ENCODE assay signal across 11 cellular contexts in genomic region chr6:16591681-16592549, GRCh38.
A peak's percentile ranks its signal among the peaks of the same experiment; 100 is the strongest.
DNase-seq lines count a peak whose midpoint lies in the region; ATAC-seq and TF ChIP-seq lines count a peak whose summit lies in the region.
"Had no signal": no experiment of that assay in that cellular context is flagged by ENCODE, and none has a peak within 500 bp of the region (broad histone marks: within the 10 kb centered on the region; RNA-seq: fewer than 3 reads in every experiment).

No MANE protein-coding gene starts in this region.

- H3K14ac ChIP-seq in H9 (ENCODE audit: insufficient read depth, low read length) = no peak overlapping the region

- H2BK15ac ChIP-seq in H9 (ENCODE audit: low read depth, low read length) = no peak overlapping the region

- no peak overlapping the region for H4K5ac ChIP-seq in H9 (ENCODE audit: insufficient read length, low read depth, low read length)

- H3K27ac Mint-ChIP-seq in H9 = no peak overlapping the region

- H3K27me3 Mint-ChIP-seq in H9 (ENCODE audit: low read depth) = no peaks in the 10 kb centered on the region; the same call in 1 of the 2 replicates

- no peak overlapping the region for H3K23ac ChIP-seq in H9 (ENCODE audit: insufficient read length, low read depth, low read length)

- ATAC-seq in activated CD4-positive, CD25-positive, alpha-beta regulatory T cell treated with anti-CD3 and anti-CD28 coated beads, Interleukin-2, amount 50 U/mL, for 24 hours = peak; percentile 87
- peak; percentile 59 for ATAC-seq in HG02571 (IDR thresholded peaks at IDR 0.05; ENCODE audit: unreplicated experiment)
- ATAC-seq: A549 had no signal

- no peak overlapping the region for H3K4me2 ChIP-seq in H9 (ENCODE audit: insufficient read depth, insufficient read length, low read length)
- H3K4me2 ChIP-seq: A549 had no signal

- no peak overlapping the region for H3K56ac ChIP-seq in H9 (ENCODE audit: insufficient read length, low read depth, low read length)

- no peak overlapping the region for H2BK120ac ChIP-seq in H9 (ENCODE audit: low read depth, low read length, poor library complexity, severe bottlenecking)

- H4K8ac ChIP-seq in H9 (replicated peaks; ENCODE audit: insufficient read length, low read depth, low read length) = no peak overlapping the region

- H3K4me1 Mint-ChIP-seq in H9 = peaks cover 4 to 5% of the 10 kb centered on the region in 2 experiments

- H3K27me3 ChIP-seq in H9 (ENCODE audit: insufficient read depth, low read length) = no peaks in the 10 kb centered on the region
- H3K27me3 ChIP-seq: pancreas had no signal

- no peaks in the 10 kb centered on the region for H3K4me1 ChIP-seq in H9 (ENCODE audit: insufficient read depth, low read length)
- H3K4me1 ChIP-seq: A549, pancreas had no signal

- no peaks in the 10 kb centered on the region for H3K23me2 ChIP-seq in H9 (ENCODE audit: insufficient read length, low read depth, low read length, poor library complexity, severe bottlenecking)

- no peak overlapping the region for H3K4me3 Mint-ChIP-seq in H9

- H2AK5ac ChIP-seq in H9 (ENCODE audit: insufficient read length, low read length) = no peak overlapping the region

- no peak overlapping the region for H3K9ac ChIP-seq in H9 (ENCODE audit: extremely low read depth, insufficient read length, low read length)

- H2BK5ac ChIP-seq in H9 (ENCODE audit: insufficient read length, low read length) = no peak overlapping the region

- H3K79me1 ChIP-seq in H9 (ENCODE audit: insufficient read depth, low read depth, low read length, poor library complexity, severe bottlenecking) = no peaks in the 10 kb centered on the region

- H2BK12ac ChIP-seq in H9 (ENCODE audit: insufficient read length, low read depth, low read length) = no peak overlapping the region

- H3K27ac ChIP-seq in H9 (ENCODE audit: insufficient read length, low read depth, low read length) = no peak overlapping the region
- H3K27ac ChIP-seq: A549, pancreas had no signal

- no peak overlapping the region for H3K4me3 ChIP-seq in NB4 (ENCODE audit: low read depth, low read length)
- H3K4me3 ChIP-seq: A549, pancreas had no signal

- WGBS in H9 (ENCODE audit: extremely low coverage, insufficient read length, low lambda C conversion rate) = no CpG with 5 or more reads among the region's 13 CpGs

- H3K9me3 Mint-ChIP-seq in H9 = no peaks in the 10 kb centered on the region; a peak in 2 of 5 replicates

- DNase-seq in activated CD4-positive, CD25-positive, alpha-beta regulatory T cell treated with anti-CD3 and anti-CD28 coated beads, Interleukin-2, amount 50 U/mL, for 72 hours = no peak
- DNase-seq in NB4 (ENCODE audit: low read depth) (peak; percentile 21), SHP77 (lab: John Stamatoyannopoulos, UW) (no peak), H9 (no peak), mucosa of gallbladder (ENCODE audit: low spot score) (no peak)
- DNase-seq in stimulated activated CD4-positive, alpha-beta T cell treated with anti-CD3 and anti-CD28 coated beads, Interleukin-4, amount 100 ng/mL, for 24 hours = peak; percentile 52
- DNase-seq: activated CD8-positive, alpha-beta memory T cell treated with anti-CD3 and anti-CD28 coated beads for 24 hours; pancreas had no signal

- no peak overlapping the region for H3K18ac ChIP-seq in H9 (ENCODE audit: insufficient read length, low read depth, low read length)

- no peak overlapping the region for H3K4ac ChIP-seq in H9 (ENCODE audit: low read depth, low read length)

- H2AFZ ChIP-seq in H9 (ENCODE audit: low read length) = no peak overlapping the region

- TF ChIP-seq CTCF in NB4 (IDR thresholded peaks at IDR 0.05; ENCODE audit: low read depth, low read length) (no peak), H9 (conservative IDR thresholded peaks at IDR 0.05) (no peak)

- no peak overlapping the region for H4K91ac ChIP-seq in H9 (ENCODE audit: insufficient read length, low read depth, low read length)

- no peaks in the 10 kb centered on the region for H3K79me2 ChIP-seq in H9 (ENCODE audit: insufficient read depth, low read length)

- no peaks in the 10 kb centered on the region for H3K9me3 ChIP-seq in H9 (ENCODE audit: control insufficient read depth, low read depth, low read length)
- H3K9me3 ChIP-seq: A549, pancreas had no signal

- no peak for TF ChIP-seq POLR2A in NB4 (IDR thresholded peaks at IDR 0.05; ENCODE audit: extremely low read depth, insufficient read length)

- H2BK20ac ChIP-seq in H9 (ENCODE audit: low read depth, low read length, poor library complexity, severe bottlenecking) = no peak overlapping the region

- no peak overlapping the region for H3T11ph ChIP-seq in H9 (ENCODE audit: low read length)

- peaks cover 0 to 4% (median 0%) of the 10 kb centered on the region in 3 experiments; a peak in 1 of 7 replicates for H3K36me3 Mint-ChIP-seq in H9 (ENCODE audit: insufficient read depth in 1 of 3, low read depth in 3 of 3)

- H4K20me1 ChIP-seq in H9 (ENCODE audit: control insufficient read depth, insufficient read depth, insufficient read length) = no peaks in the 10 kb centered on the region

Comparison
In these comparisons a context has a peak if more than half of its experiments do, and no peak if none do; other contexts are left out.
1. DNase-seq: peak in NB4 (single experiment) and stimulated activated CD4-positive, alpha-beta T cell treated with anti-CD3 and anti-CD28 coated beads, Interleukin-4, amount 100 ng/mL, for 24 hours (single experiment); none in activated CD4-positive, CD25-positive, alpha-beta regulatory T cell treated with anti-CD3 and anti-CD28 coated beads, Interleukin-2, amount 50 U/mL, for 72 hours (single experiment), SHP77 (0 of 2), H9 (single experiment) and mucosa of gallbladder (single experiment).